Comparison of ENCODE assay signal across 2 cellular contexts in genomic region chr11:32574446-32574845, GRCh38.
TF ChIP-seq lines count a peak whose summit lies in the region.

No MANE protein-coding gene starts in this region.

TF ChIP-seq in H1, 55 proteins besides CTCF, POLR2A, EP300 and RAD21:
- TF ChIP-seq HDAC6 (IDR thresholded peaks at IDR 0.05; ENCODE audit: low read depth, low read length) (no peak), CBX8 (IDR thresholded peaks at IDR 0.05; ENCODE audit: borderline replicate concordance, low read depth, low read length) (no peak), CHD2 (IDR thresholded peaks at IDR 0.05; ENCODE audit: low read length) (no peak), EGR1 (IDR thresholded peaks at IDR 0.05; ENCODE audit: borderline replicate concordance, low read depth, low read length) (no peak), RXRA (IDR thresholded peaks at IDR 0.05; ENCODE audit: insufficient read depth, low read depth, low read length) (no peak), NRF1 (IDR thresholded peaks at IDR 0.05; ENCODE audit: low read depth, low read length) (no peak), POU5F1 (IDR thresholded peaks at IDR 0.05; ENCODE audit: low read depth, low read length) (no peak), ATF2 (IDR thresholded peaks at IDR 0.05; ENCODE audit: low read length) (no peak), KDM4A (IDR thresholded peaks at IDR 0.05; ENCODE audit: low read depth, low read length, severe bottlenecking) (no peak), BRCA1 (IDR thresholded peaks at IDR 0.05; ENCODE audit: low read depth, low read length) (no peak), RBBP5 (IDR thresholded peaks at IDR 0.05; ENCODE audit: borderline replicate concordance, low read depth, low read length) (no peak), JUND (IDR thresholded peaks at IDR 0.05; ENCODE audit: low read length) (no peak), CEBPB (IDR thresholded peaks at IDR 0.05; ENCODE audit: low read depth, low read length) (no peak), CTBP2 (IDR thresholded peaks at IDR 0.05; ENCODE audit: borderline replicate concordance, insufficient read depth, insufficient read length, low read length) (no peak), SIX5 (IDR thresholded peaks at IDR 0.05; ENCODE audit: low read depth, low read length) (no peak), CBX5 (IDR thresholded peaks at IDR 0.05; ENCODE audit: low read depth, low read length) (no peak)

TF ChIP-seq in WTC11, 78 proteins besides CTCF, POLR2A, EP300 and RAD21:
- TF ChIP-seq ZNF317 (CRISPR knock-in tag; IDR thresholded peaks at IDR 0.05; ENCODE audit: borderline replicate concordance, low read depth) (no peak), ERG (CRISPR knock-in tag; IDR thresholded peaks at IDR 0.05) (no peak), NR2C2 (CRISPR knock-in tag; IDR thresholded peaks at IDR 0.05) (no peak), NFYB (CRISPR knock-in tag; conservative IDR thresholded peaks at IDR 0.05; ENCODE audit: low read depth) (no peak), ZNF396 (CRISPR knock-in tag; IDR thresholded peaks at IDR 0.05; ENCODE audit: borderline replicate concordance) (no peak), FOXJ3 (CRISPR knock-in tag; IDR thresholded peaks at IDR 0.05; ENCODE audit: borderline replicate concordance) (no peak), EMX1 (CRISPR knock-in tag; IDR thresholded peaks at IDR 0.05) (no peak), ZBTB43 (CRISPR knock-in tag; IDR thresholded peaks at IDR 0.05) (no peak), E2F1 (CRISPR knock-in tag; IDR thresholded peaks at IDR 0.05) (no peak), ESRRA (CRISPR knock-in tag; IDR thresholded peaks at IDR 0.05; ENCODE audit: borderline replicate concordance) (no peak), USF1 (CRISPR knock-in tag; IDR thresholded peaks at IDR 0.05) (no peak), PRDM15 (CRISPR knock-in tag; IDR thresholded peaks at IDR 0.05) (no peak), PRRX2 (CRISPR knock-in tag; IDR thresholded peaks at IDR 0.05) (no peak), ZNF219 (CRISPR knock-in tag; IDR thresholded peaks at IDR 0.05; ENCODE audit: borderline replicate concordance) (no peak)
